1 cellular context compared by ENCODE assay signal in the genomic region with DNA sequence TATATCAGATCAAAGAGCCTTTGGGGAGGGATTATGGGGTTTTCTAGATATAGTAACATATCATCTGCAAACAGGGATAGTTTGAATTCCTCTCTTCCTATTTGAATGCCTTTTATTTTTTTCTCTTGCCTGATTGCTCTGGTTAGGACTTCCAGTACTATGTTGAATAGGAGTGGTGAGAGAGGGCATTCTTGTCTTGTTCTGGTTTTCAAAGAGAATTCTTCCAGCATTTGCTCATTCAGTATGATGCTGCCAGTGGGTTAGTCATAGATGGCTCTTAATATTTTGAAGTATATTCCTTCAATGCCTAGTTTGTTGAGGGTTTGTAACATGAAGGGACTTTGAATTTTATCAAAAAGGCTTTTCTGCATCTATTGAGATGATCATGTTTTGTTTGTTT.
TF ChIP-seq lines count a peak whose summit lies in the region.

No MANE protein-coding gene starts in this region.

TF ChIP-seq in IMR-90, 13 proteins besides CTCF, POLR2A, EP300 and RAD21:
- no peak for TF ChIP-seq RCOR1 (IDR thresholded peaks at IDR 0.05; ENCODE audit: insufficient replicate concordance, low read length)
- no peak for TF ChIP-seq MXI1 (IDR thresholded peaks at IDR 0.05; ENCODE audit: borderline replicate concordance, low read depth, low read length)
- no peak for TF ChIP-seq RFX5 (IDR thresholded peaks at IDR 0.05; ENCODE audit: low read depth, low read length)
- no peak for TF ChIP-seq MAFK (IDR thresholded peaks at IDR 0.05; ENCODE audit: low read depth, low read length)
- TF ChIP-seq, protein P1, sequence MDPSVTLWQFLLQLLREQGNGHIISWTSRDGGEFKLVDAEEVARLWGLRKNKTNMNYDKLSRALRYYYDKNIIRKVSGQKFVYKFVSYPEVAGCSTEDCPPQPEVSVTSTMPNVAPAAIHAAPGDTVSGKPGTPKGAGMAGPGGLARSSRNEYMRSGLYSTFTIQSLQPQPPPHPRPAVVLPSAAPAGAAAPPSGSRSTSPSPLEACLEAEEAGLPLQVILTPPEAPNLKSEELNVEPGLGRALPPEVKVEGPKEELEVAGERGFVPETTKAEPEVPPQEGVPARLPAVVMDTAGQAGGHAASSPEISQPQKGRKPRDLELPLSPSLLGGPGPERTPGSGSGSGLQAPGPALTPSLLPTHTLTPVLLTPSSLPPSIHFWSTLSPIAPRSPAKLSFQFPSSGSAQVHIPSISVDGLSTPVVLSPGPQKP (IDR thresholded peaks at IDR 0.05; ENCODE audit: borderline replicate concordance, low read depth, low read length), result no peak
- no peak for TF ChIP-seq CEBPB (IDR thresholded peaks at IDR 0.05; ENCODE audit: low read depth, low read length)
- no peak for TF ChIP-seq CHD1 (IDR thresholded peaks at IDR 0.05; ENCODE audit: low read depth, low read length)
